Comparison of ENCODE assay signal across 8 cellular contexts in the genomic region with DNA sequence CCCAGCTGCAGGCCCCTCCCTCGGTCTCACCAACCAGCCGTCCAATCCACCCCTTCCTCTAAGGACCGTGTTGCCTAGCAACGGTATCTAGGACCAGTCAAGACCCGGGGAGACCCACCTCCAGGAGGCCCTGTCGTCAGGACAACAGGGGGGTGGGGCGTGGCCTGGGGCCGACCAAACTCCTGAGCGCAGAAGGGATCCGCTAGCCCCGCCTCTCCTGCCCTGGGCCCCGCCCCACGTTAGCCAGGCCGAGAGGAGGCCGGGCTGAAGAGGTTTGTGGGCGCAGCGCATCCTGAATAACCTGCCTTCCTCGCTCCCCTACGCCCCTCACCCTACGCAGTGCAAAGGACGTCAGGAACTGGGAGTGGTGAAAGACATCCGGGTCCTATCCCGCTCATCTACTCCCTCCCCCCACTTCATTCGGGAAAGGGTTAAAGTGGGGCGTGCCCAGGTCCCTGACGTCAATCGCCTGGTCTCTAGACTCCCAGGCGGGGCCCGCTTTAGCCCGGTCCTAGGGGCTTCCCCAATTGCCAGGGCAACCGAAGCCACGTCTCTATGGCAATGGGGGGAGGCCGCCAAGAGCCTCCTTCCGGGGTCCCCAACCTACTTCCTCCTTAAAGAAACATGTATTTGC. TPM values are rescaled to one million over a fixed set of nuclear protein-coding genes. Genes with fewer than 3 reads are reported as not detected.
DNase-seq lines count a peak whose midpoint lies in the region; ATAC-seq and TF ChIP-seq lines count a peak whose summit lies in the region.

No MANE protein-coding gene starts in this region.

- peak overlapping the region; percentile 74 for H3K9ac ChIP-seq in GM23248
- peak overlapping the region; percentile 44 to 57 for H3K9ac ChIP-seq in colonic mucosa (ENCODE audit: low read depth in 2 of 2, low read length in 2 of 2)

- H3K4me3 ChIP-seq in GM23248 (peak overlapping the region; percentile 70), colonic mucosa (peak overlapping the region; percentile 39)

- H3K4me2 ChIP-seq in GM23248 (ENCODE audit: unreplicated experiment), result peak overlapping the region; percentile 68

- H3K4me1 ChIP-seq in GM23248 (ENCODE audit: insufficient read depth), result peaks cover 15% of the 10 kb centered on the region
- no peaks in the 10 kb centered on the region for H3K4me1 ChIP-seq in colonic mucosa

- WGBS in GM23248 (ENCODE audit: low coverage in 1 of 2, low lambda C conversion rate in 2 of 2, missing lambda C conversion rate in 2 of 2), 2 experiments, result 2 to 3% methylated on average over 28 to 30 of the region's 34 CpGs

- DNase-seq in EL, result peak; percentile 72
- peak; percentile 84 for DNase-seq in GM23248
- DNase-seq in NCI-H1417 (lab: John Stamatoyannopoulos, UW), result peak; percentile 79 to 98 (median 93)
- DNase-seq in activated CD4-positive, alpha-beta T cell treated with anti-CD3 and anti-CD28 coated beads for 4 hours, result peak; percentile 89 to 92
- DNase-seq in colonic mucosa, result peak; percentile 79
- peak; percentile 84 to 88 for DNase-seq in left colon
- peak; percentile 76 to 86 for DNase-seq in stimulated activated CD4-positive, alpha-beta T cell treated with anti-CD3 and anti-CD28 coated beads, Interleukin-1b, Interleukin-23, amount 100 ng/mL, for 4 hours (ENCODE audit: low read depth in 2 of 2)
- no peak for DNase-seq in cortex of kidney (lab: John Stamatoyannopoulos, UW)

- intact Hi-C loops in colonic mucosa (cut with DNase I), result no loop called here
- intact Hi-C loops in left colon (cut with DNase I, micrococcal nuclease), result no loop called here

- H3K27ac ChIP-seq in GM23248, result peak overlapping the region; percentile 56
- no peak overlapping the region for H3K27ac ChIP-seq in colonic mucosa

- H3K9me2 ChIP-seq in GM23248 (ENCODE audit: insufficient read depth), result no peaks in the 10 kb centered on the region

- H2AFZ ChIP-seq in GM23248, result peak overlapping the region; percentile 67

- H3K79me2 ChIP-seq in GM23248 (ENCODE audit: insufficient read depth), result peaks cover 54% of the 10 kb centered on the region

- in situ Hi-C loops in GM23248 (cut with MboI), result no loop called here

- no peaks in the 10 kb centered on the region; the same call in 1 of the 2 replicates for H4K20me1 ChIP-seq in GM23248 (ENCODE audit: insufficient read depth)

- TF ChIP-seq CTCF in colonic mucosa (IDR thresholded peaks at IDR 0.05), result no peak

- H3K36me3 ChIP-seq in GM23248 (ENCODE audit: low read depth) (peaks cover 18% of the 10 kb centered on the region), colonic mucosa (no peaks in the 10 kb centered on the region)

- ATAC-seq in left colon, result peak; percentile 83

- H3F3A ChIP-seq in GM23248 (ENCODE audit: insufficient read depth), result peaks cover 3% of the 10 kb centered on the region; the same call in 1 of the 2 replicates

- H3K27me3 ChIP-seq in GM23248 (replicated peaks; ENCODE audit: insufficient read depth) (no peaks in the 10 kb centered on the region), colonic mucosa (no peaks in the 10 kb centered on the region)

- no peaks in the 10 kb centered on the region for H3K9me3 ChIP-seq in GM23248 (ENCODE audit: low read depth)
- no peaks in the 10 kb centered on the region for H3K9me3 ChIP-seq in colonic mucosa

RNA-seq across cellular contexts. Expression of a gene that starts 14.7 kb away (rescaled TPM):
- 13.1 and 23.8 TPM in 2 replicates for total RNA-seq in GM23248 (2014; rRNA removed; shearing (Covaris generic))
- 1.3 and 1.9 TPM in 2 replicates for polyA plus RNA-seq in GM23248 (2016; fragmentation: Nextera tagmentation; extraction: Ambion mirVana)
- total RNA-seq in colonic mucosa (1 to 10 TPM; 4.8 to 5.6 TPM), left colon (1 to 10 TPM; 4.0 to 7.3 TPM)

RNA-seq across cellular contexts. Expression of a gene that starts 14.8 kb away (rescaled TPM):
- 453 and 600 TPM in 2 replicates for total RNA-seq in GM23248 (2014; rRNA removed; shearing (Covaris generic))
- 386 and 441 TPM in 2 replicates for polyA plus RNA-seq in GM23248 (2016; fragmentation: Nextera tagmentation; extraction: Ambion mirVana)
- total RNA-seq in colonic mucosa (100 to 1,000 TPM; 606 to 859 TPM), left colon (1,000 to 10,000 TPM in 1 of 2 donors, 100 to 1,000 TPM in 1; 784 to 1,134 TPM)

RNA-seq across cellular contexts. Expression of a gene that starts 25.8 kb away (rescaled TPM):
- 0.97 TPM in 1 of 2 replicates, not detected in the other for total RNA-seq in GM23248 (2014; rRNA removed; shearing (Covaris generic))
- 0.63 and 0.75 TPM in 2 replicates for polyA plus RNA-seq in GM23248 (2016; fragmentation: Nextera tagmentation; extraction: Ambion mirVana)
- total RNA-seq in colonic mucosa (1 to 10 TPM in 1 of 2 donors, under 1 TPM in 1; 0.47 to 1.1 TPM), left colon (under 1 TPM; 0.37 to 0.42 TPM)

RNA-seq across cellular contexts. Expression of a gene that starts 29.4 kb away (rescaled TPM):
- 41.2 and 45.8 TPM in 2 replicates for total RNA-seq in GM23248 (2014; rRNA removed; shearing (Covaris generic))
- polyA plus RNA-seq in GM23248 (2016; fragmentation: Nextera tagmentation; extraction: Ambion mirVana), result 18.9 and 19.5 TPM in 2 replicates
- total RNA-seq in colonic mucosa (10 to 100 TPM; 32.4 to 42.4 TPM), left colon (10 to 100 TPM; 30.9 to 34.9 TPM)

RNA-seq across cellular contexts. Expression of a gene that starts 34.3 kb away (rescaled TPM):
- total RNA-seq in GM23248 (2014; rRNA removed; shearing (Covaris generic)), result 32.0 and 42.6 TPM in 2 replicates
- 40.7 and 45.6 TPM in 2 replicates for polyA plus RNA-seq in GM23248 (2016; fragmentation: Nextera tagmentation; extraction: Ambion mirVana)
- total RNA-seq in colonic mucosa (10 to 100 TPM; 29.8 to 38.6 TPM), left colon (10 to 100 TPM; 33.9 to 44.1 TPM)
